ENCODE assay signal across 21 cellular contexts in genomic region chr17:38791162-38791561, GRCh38. TPM values are rescaled to one million over a fixed set of nuclear protein-coding genes. Genes with fewer than 3 reads are reported as not detected.
DNase-seq lines count a peak whose midpoint lies in the region; ATAC-seq, FAIRE-seq and TF ChIP-seq lines count a peak whose summit lies in the region.
"Had no signal": no experiment of that assay in that cellular context is flagged by ENCODE, and none has a peak within 500 bp of the region (broad histone marks: within the 10 kb centered on the region; RNA-seq: fewer than 3 reads in every experiment).

No MANE protein-coding gene starts in this region.

- H3K36me3 Mint-ChIP-seq in WTC11 (peaks cover 22% of the 10 kb centered on the region), glutamatergic neuron (ENCODE audit: unreplicated experiment) (peaks cover under 1% of the 10 kb centered on the region)
- peaks cover 0 to 8% of the 10 kb centered on the region in 2 donors for H3K36me3 Mint-ChIP-seq in activated T-cell treated with anti-CD3 and anti-CD28 coated beads, Interleukin-2, amount 50 U/mL, for 72 hours (ENCODE audit: insufficient read depth in 2 of 2)

- H3K4me3 Mint-ChIP-seq in WTC11 (no peak overlapping the region), glutamatergic neuron (ENCODE audit: unreplicated experiment) (peak overlapping the region; percentile 58)
- H3K4me3 Mint-ChIP-seq in activated T-cell treated with anti-CD3 and anti-CD28 coated beads, Interleukin-2, amount 50 U/mL, for 72 hours = no peak overlapping the region
- H3K4me3 Mint-ChIP-seq: CD4-positive, CD25-positive, alpha-beta regulatory T cell; CD8-positive, alpha-beta memory T cell had no signal

- FAIRE-seq in GM19239 (lab: Jason Lieb, UNC) = no peak
- FAIRE-seq: A204.1, D721Med, GM12892, GM18507, H1 had no signal

- DNase-seq in WTC11 (ENCODE audit: low spot score) = no peak
- DNase-seq in glutamatergic neuron = no peak
- no peak for DNase-seq in stimulated activated CD4-positive, alpha-beta T cell treated with anti-CD3 and anti-CD28 coated beads, Interleukin-15, amount 100 ng/mL, for 24 hours
- no peak for DNase-seq in activated T-cell treated with anti-CD3 and anti-CD28 coated beads, Interleukin-2, amount 50 U/mL, for 72 hours
- no peak for DNase-seq in GM19239 (ENCODE audit: insufficient read length, low spot score)
- DNase-seq in EL = no peak
- DNase-seq: ACHN; BE2C; C1 segment of cervical spinal cord; CD4-positive, CD25-positive, alpha-beta regulatory T cell; CD8-positive, alpha-beta memory T cell; COR-L47; GDM1 had no signal

- no peaks in the 10 kb centered on the region for H3K9me3 Mint-ChIP-seq in WTC11
- H3K9me3 Mint-ChIP-seq in glutamatergic neuron (ENCODE audit: unreplicated experiment) = no peaks in the 10 kb centered on the region
- no peaks in the 10 kb centered on the region for H3K9me3 Mint-ChIP-seq in activated T-cell treated with anti-CD3 and anti-CD28 coated beads, Interleukin-2, amount 50 U/mL, for 72 hours
- H3K9me3 Mint-ChIP-seq: CD4-positive, CD25-positive, alpha-beta regulatory T cell; CD8-positive, alpha-beta memory T cell had no signal

- no peak overlapping the region for H3K4me3 ChIP-seq in HEK293 (ENCODE audit: low read depth, low read length)
- H3K4me3 ChIP-seq: HAP-1 had no signal

- POLR2A ChIA-PET in HEK293 (lab: Yijun Ruan, JAX) = no interaction called here
- POLR2A ChIA-PET in WTC11 (lab: Charles Lee) = interaction anchor here (0.6 kb wide), 3 partner anchors 15 to 1349 kb away, joined by 3 to 7 read pairs (median 3); no protein-coding TSS in a partner anchor

- no peaks in the 10 kb centered on the region for H3K9me3 ChIP-seq in HEK293 (ENCODE audit: control insufficient read depth, insufficient read depth, low read depth, low read length)
- H3K9me3 ChIP-seq: BE2C, HAP-1 had no signal

- CTCF ChIA-PET in HEK293 (lab: Yijun Ruan, JAX) (no interaction called here), WTC11 (lab: Charles Lee) (interaction anchor here (0.6 kb wide), 1 partner anchor 72 kb away, joined by 4 read pairs; no protein-coding TSS in a partner anchor)

- H3K4me1 Mint-ChIP-seq in WTC11 (peaks cover 15% of the 10 kb centered on the region), glutamatergic neuron (ENCODE audit: low read depth, unreplicated experiment) (peaks cover 13% of the 10 kb centered on the region)
- H3K4me1 Mint-ChIP-seq in activated T-cell treated with anti-CD3 and anti-CD28 coated beads, Interleukin-2, amount 50 U/mL, for 72 hours (ENCODE audit: low read depth) = peaks cover 14% of the 10 kb centered on the region

- ATAC-seq in WTC11 = no peak
- no peak for ATAC-seq in activated T-cell treated with anti-CD3 and anti-CD28 coated beads, Interleukin-2, amount 50 U/mL, for 72 hours (replicated peaks in 1 of 2)

- H3K4me1 ChIP-seq in HEK293 (ENCODE audit: control insufficient read depth, insufficient read depth, low read length) = peaks cover 6% of the 10 kb centered on the region; the same call in 1 of the 2 replicates

- no peak overlapping the region for H3K27ac ChIP-seq in HEK293 (ENCODE audit: extremely low read depth, low read depth, low read length)
- H3K27ac ChIP-seq: HL-60 had no signal

- no peak for TF ChIP-seq CTCF in HEK293 (tag by site-specific recombination; IDR thresholded peaks at IDR 0.05)
- TF ChIP-seq CTCF in WTC11 (IDR thresholded peaks at IDR 0.05) = no peak
- no peak for TF ChIP-seq CTCF in glutamatergic neuron (IDR thresholded peaks at IDR 0.05; ENCODE audit: partially characterized antibody, unreplicated experiment)

- no peaks in the 10 kb centered on the region for H3K27me3 Mint-ChIP-seq in WTC11 (ENCODE audit: low read depth)
- peaks cover 4% of the 10 kb centered on the region for H3K27me3 Mint-ChIP-seq in glutamatergic neuron (ENCODE audit: unreplicated experiment)
- no peaks in the 10 kb centered on the region for H3K27me3 Mint-ChIP-seq in activated T-cell treated with anti-CD3 and anti-CD28 coated beads, Interleukin-2, amount 50 U/mL, for 72 hours (ENCODE audit: low read depth)
- H3K27me3 Mint-ChIP-seq: CD4-positive, CD25-positive, alpha-beta regulatory T cell; CD8-positive, alpha-beta memory T cell had no signal

- H3K27ac Mint-ChIP-seq in WTC11 (peak overlapping the region; percentile 31; the same call in 1 of the 2 replicates), glutamatergic neuron (ENCODE audit: unreplicated experiment) (no peak overlapping the region)
- no peak overlapping the region for H3K27ac Mint-ChIP-seq in activated T-cell treated with anti-CD3 and anti-CD28 coated beads, Interleukin-2, amount 50 U/mL, for 72 hours
- H3K27ac Mint-ChIP-seq: CD4-positive, CD25-positive, alpha-beta regulatory T cell had no signal

- peaks cover 38 to 48% of the 10 kb centered on the region in 2 experiments for H3K36me3 ChIP-seq in HEK293 (ENCODE audit: control insufficient read depth in 2 of 2, insufficient read depth in 1 of 2, low read length in 2 of 2)

TF ChIP-seq in HEK293, 187 proteins besides CTCF, POLR2A, EP300 and RAD21:
- TF ChIP-seq, protein P1, sequence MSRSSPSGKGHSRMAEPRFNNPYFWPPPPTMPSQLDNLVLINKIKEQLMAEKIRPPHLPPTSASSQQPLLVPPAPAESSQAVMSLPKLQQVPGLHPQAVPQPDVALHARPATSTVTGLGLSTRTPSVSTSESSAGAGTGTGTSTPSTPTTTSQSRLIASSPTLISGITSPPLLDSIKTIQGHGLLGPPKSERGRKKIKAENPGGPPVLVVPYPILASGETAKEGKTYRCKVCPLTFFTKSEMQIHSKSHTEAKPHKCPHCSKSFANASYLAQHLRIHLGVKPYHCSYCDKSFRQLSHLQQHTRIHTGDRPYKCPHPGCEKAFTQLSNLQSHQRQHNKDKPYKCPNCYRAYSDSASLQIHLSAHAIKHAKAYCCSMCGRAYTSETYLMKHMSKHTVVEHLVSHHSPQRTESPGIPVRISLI (tag by site-specific recombination; IDR thresholded peaks at IDR 0.05) = peak; percentile 90
- no peak for TF ChIP-seq ZBTB17 (tag by site-specific recombination; IDR thresholded peaks at IDR 0.05)
- TF ChIP-seq GLI4 (tag by site-specific recombination; IDR thresholded peaks at IDR 0.05) = peak; percentile 94

TF ChIP-seq in WTC11, 78 proteins besides CTCF, POLR2A, EP300 and RAD21 (continues in another document):
- no peak for TF ChIP-seq ELF4 (CRISPR knock-in tag; IDR thresholded peaks at IDR 0.05; ENCODE audit: low read depth)
- no peak for TF ChIP-seq ZNF317 (CRISPR knock-in tag; IDR thresholded peaks at IDR 0.05; ENCODE audit: borderline replicate concordance, low read depth)
- TF ChIP-seq USF1 (CRISPR knock-in tag; IDR thresholded peaks at IDR 0.05) = no peak
- no peak for TF ChIP-seq IRF1 (CRISPR knock-in tag; IDR thresholded peaks at IDR 0.05)
- no peak for TF ChIP-seq ATF2 (CRISPR knock-in tag; IDR thresholded peaks at IDR 0.05; ENCODE audit: borderline replicate concordance, low read depth)
- no peak for TF ChIP-seq GTF2I (CRISPR knock-in tag; conservative IDR thresholded peaks at IDR 0.05)
- no peak for TF ChIP-seq OVOL2 (CRISPR knock-in tag; IDR thresholded peaks at IDR 0.05; ENCODE audit: borderline replicate concordance)
- TF ChIP-seq TEAD1 (CRISPR knock-in tag; IDR thresholded peaks at IDR 0.05) = no peak
- TF ChIP-seq, protein P2, sequence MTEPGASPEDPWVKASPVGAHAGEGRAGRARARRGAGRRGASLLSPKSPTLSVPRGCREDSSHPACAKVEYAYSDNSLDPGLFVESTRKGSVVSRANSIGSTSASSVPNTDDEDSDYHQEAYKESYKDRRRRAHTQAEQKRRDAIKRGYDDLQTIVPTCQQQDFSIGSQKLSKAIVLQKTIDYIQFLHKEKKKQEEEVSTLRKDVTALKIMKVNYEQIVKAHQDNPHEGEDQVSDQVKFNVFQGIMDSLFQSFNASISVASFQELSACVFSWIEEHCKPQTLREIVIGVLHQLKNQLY (CRISPR knock-in tag; IDR thresholded peaks at IDR 0.05) = no peak
- TF ChIP-seq NFYB (CRISPR knock-in tag; conservative IDR thresholded peaks at IDR 0.05; ENCODE audit: low read depth) = no peak
- TF ChIP-seq CREM (CRISPR knock-in tag; IDR thresholded peaks at IDR 0.05) = no peak

RNA-seq across cellular contexts. Expression of gene PIP4K2B, which starts 8.2 kb away (rescaled TPM):
- 54.0 to 61.9 TPM (median 57.3 TPM) in 3 replicates for total RNA-seq in WTC11 (2021)
- 66.4 TPM for total RNA-seq in glutamatergic neuron (ENCODE audit: unreplicated experiment)
- total RNA-seq in activated T-cell treated with anti-CD3 and anti-CD28 coated beads, Interleukin-2, amount 50 U/mL, for 72 hours = 10 to 100 TPM; 32.7 to 34.3 TPM

RNA-seq across cellular contexts. Expression of gene CWC25, which starts 34.0 kb away (rescaled TPM):
- total RNA-seq in WTC11 (2021) (16.1 to 17.3 TPM (median 17.1 TPM) in 3 replicates), glutamatergic neuron (ENCODE audit: unreplicated experiment) (13.0 TPM)
- 10 to 100 TPM; 29.7 to 33.5 TPM for total RNA-seq in activated T-cell treated with anti-CD3 and anti-CD28 coated beads, Interleukin-2, amount 50 U/mL, for 72 hours

RNA-seq across cellular contexts. Expression of gene PSMB3, which starts 38.6 kb away (rescaled TPM):
- total RNA-seq in WTC11 (2021) (266 to 273 TPM (median 266 TPM) in 3 replicates), glutamatergic neuron (ENCODE audit: unreplicated experiment) (121 TPM)
- 100 to 1,000 TPM; 182 to 190 TPM for total RNA-seq in activated T-cell treated with anti-CD3 and anti-CD28 coated beads, Interleukin-2, amount 50 U/mL, for 72 hours

RNA-seq across cellular contexts. Expression of gene PCGF2, which starts 43.0 kb away (rescaled TPM):
- total RNA-seq in WTC11 (2021) (102 to 111 TPM (median 104 TPM) in 3 replicates), glutamatergic neuron (ENCODE audit: unreplicated experiment) (70.1 TPM)
- total RNA-seq in activated T-cell treated with anti-CD3 and anti-CD28 coated beads, Interleukin-2, amount 50 U/mL, for 72 hours = 1 to 10 TPM; 2.7 to 7.7 TPM
